Comparison of ENCODE assay signal across 38 cellular contexts in genomic region chrX:24262309-24262708, GRCh38. TPM values are rescaled to one million over a fixed set of nuclear protein-coding genes. Genes with fewer than 3 reads are reported as not detected.
"Had no signal": no experiment of that assay in that cellular context is flagged by ENCODE, and none has a peak within 500 bp of the region (broad histone marks: within the 10 kb centered on the region; RNA-seq: fewer than 3 reads in every experiment).

No MANE protein-coding gene starts in this region.

- H3K4me3 ChIP-seq: adrenal gland, body of pancreas, breast epithelium had no signal

- H3K9me3 ChIP-seq: adrenal gland, body of pancreas, breast epithelium had no signal

- DNase-seq: activated CD4-positive, alpha-beta memory T cell treated with anti-CD3 and anti-CD28 coated beads, Interleukin-2, amount 10 ng/mL, durations not matched to agents 7 days and 5 days; activated CD4-positive, alpha-beta T cell treated with anti-CD3 and anti-CD28 coated beads for 4 hours; activated CD4-positive, alpha-beta T cell treated with anti-CD3 and anti-CD28 coated beads, Interleukin-2, amount 10 ng/mL, durations not matched to agents 7 days and 5 days; activated CD4-positive, alpha-beta T cell treated with anti-CD3 and anti-CD28 coated beads, Interleukin-2, amount 50 U/mL, for 48 hours; activated CD4-positive, CD25-positive, alpha-beta regulatory T cell; activated CD8-positive, alpha-beta memory T cell treated with anti-CD3 and anti-CD28 coated beads for 24 hours; activated CD8-positive, alpha-beta memory T cell treated with anti-CD3 and anti-CD28 coated beads, Interleukin-2, amount 10 ng/mL, durations not matched to agents 7 days and 5 days; activated CD8-positive, alpha-beta memory T cell treated with anti-CD3 and anti-CD28 coated beads, Interleukin-2, amount 50 U/mL, for 48 hours; activated CD8-positive, alpha-beta T cell treated with anti-CD3 and anti-CD28 coated beads, Interleukin-2, amount 10 ng/mL, durations not matched to agents 7 days and 5 days; activated effector memory CD4-positive, alpha-beta T cell treated with Interleukin-2 at 50 U/mL for 16 hours; activated gamma-delta T cell; activated naive CD4-positive, alpha-beta T cell treated with anti-CD3 and anti-CD28 coated beads, Interleukin-2, amount 10 ng/mL, durations not matched to agents 7 days and 5 days; activated naive CD4-positive, alpha-beta T cell treated with Interleukin-2 at 50 U/mL for 16 hours; activated naive CD8-positive, alpha-beta T cell treated with anti-CD3 and anti-CD28 coated beads, Interleukin-2, amount 10 ng/mL, durations not matched to agents 7 days and 5 days; activated T-cell treated with anti-CD3 and anti-CD28 coated beads, Interleukin-2, amount 50 U/mL, for 24 hours; activated T-cell treated with anti-CD3 and anti-CD28 coated beads, Interleukin-2, amount 50 U/mL, for 48 hours; adrenal gland; amniotic stem cell; aorta; body of pancreas; brain microvascular endothelial cell; central memory CD4-positive, alpha-beta T cell; T-helper 1 cell; T-helper 2 cell; T-helper 9 cell had no signal

- H3K36me3 ChIP-seq: adrenal gland, brain microvascular endothelial cell, breast epithelium had no signal

- H3K36me3 Mint-ChIP-seq: activated CD8-positive, alpha-beta memory T cell treated with anti-CD3 and anti-CD28 coated beads, Interleukin-2, amount 10 ng/mL, durations not matched to agents 7 days and 5 days; activated naive CD4-positive, alpha-beta T cell treated with anti-CD3 and anti-CD28 coated beads, Interleukin-2, amount 10 ng/mL, durations not matched to agents 7 days and 5 days; activated naive CD4-positive, alpha-beta T cell treated with anti-CD3 and anti-CD28 coated beads, Interleukin-2, amount 50 U/mL, for 24 hours; activated naive CD8-positive, alpha-beta T cell; activated naive CD8-positive, alpha-beta T cell treated with anti-CD3 and anti-CD28 coated beads, Interleukin-2, amount 10 ng/mL, durations not matched to agents 7 days and 5 days had no signal

- H3K27ac Mint-ChIP-seq: activated CD4-positive, alpha-beta memory T cell treated with anti-CD3 and anti-CD28 coated beads, Interleukin-2, amount 10 ng/mL, durations not matched to agents 7 days and 5 days; activated CD4-positive, alpha-beta T cell treated with anti-CD3 and anti-CD28 coated beads, Interleukin-2, amount 10 ng/mL, durations not matched to agents 7 days and 5 days; activated CD8-positive, alpha-beta memory T cell treated with anti-CD3 and anti-CD28 coated beads, Interleukin-2, amount 10 ng/mL, durations not matched to agents 7 days and 5 days; activated CD8-positive, alpha-beta T cell treated with anti-CD3 and anti-CD28 coated beads, Interleukin-2, amount 10 ng/mL, durations not matched to agents 7 days and 5 days; activated naive CD4-positive, alpha-beta T cell treated with anti-CD3 and anti-CD28 coated beads, Interleukin-2, amount 10 ng/mL, durations not matched to agents 7 days and 5 days; activated naive CD4-positive, alpha-beta T cell treated with anti-CD3 and anti-CD28 coated beads, Interleukin-2, amount 50 U/mL, for 24 hours; activated naive CD8-positive, alpha-beta T cell; activated naive CD8-positive, alpha-beta T cell treated with anti-CD3 and anti-CD28 coated beads, Interleukin-2, amount 10 ng/mL, durations not matched to agents 7 days and 5 days; activated T-cell treated with anti-CD3 and anti-CD28 coated beads, Interleukin-2, amount 50 U/mL, for 24 hours; activated T-helper 2 cell treated with anti-CD3 and anti-CD28 coated beads, Interferon-gamma antibody, Interleukin-2, Interleukin-4, amounts not matched to agents 10 μg/mL and 5 μg/mL and 100 μg/mL, durations not matched to agents 14 hours and 24 hours and 36 hours; T-helper 1 cell treated with Interleukin-12 subunit alpha and Interleukin-12 subunit beta and Interleukin-4 antibody, amounts not matched to agents 30 μg/mL and 1 μg/mL, for 36 hours; T-helper 2 cell treated with Interferon-gamma antibody and Interleukin-4, amounts not matched to agents 5 μg/mL and 100 μg/mL, for 36 hours had no signal

- H3K9me3 Mint-ChIP-seq: activated CD4-positive, alpha-beta memory T cell treated with anti-CD3 and anti-CD28 coated beads, Interleukin-2, amount 10 ng/mL, durations not matched to agents 7 days and 5 days; activated CD4-positive, alpha-beta T cell treated with anti-CD3 and anti-CD28 coated beads, Interleukin-2, amount 10 ng/mL, durations not matched to agents 7 days and 5 days; activated naive CD4-positive, alpha-beta T cell treated with anti-CD3 and anti-CD28 coated beads, Interleukin-2, amount 10 ng/mL, durations not matched to agents 7 days and 5 days; activated naive CD4-positive, alpha-beta T cell treated with anti-CD3 and anti-CD28 coated beads, Interleukin-2, amount 50 U/mL, for 24 hours; activated naive CD8-positive, alpha-beta T cell treated with anti-CD3 and anti-CD28 coated beads, Interleukin-2, amount 10 ng/mL, durations not matched to agents 7 days and 5 days; activated T-cell treated with anti-CD3 and anti-CD28 coated beads, Interleukin-2, amount 50 U/mL, for 24 hours; activated T-helper 2 cell treated with anti-CD3 and anti-CD28 coated beads, Interferon-gamma antibody, Interleukin-2, Interleukin-4, amounts not matched to agents 10 μg/mL and 5 μg/mL and 100 μg/mL, durations not matched to agents 14 hours and 24 hours and 36 hours; T-helper 1 cell treated with Interleukin-12 subunit alpha and Interleukin-12 subunit beta and Interleukin-4 antibody, amounts not matched to agents 30 μg/mL and 1 μg/mL, for 36 hours; T-helper 2 cell treated with Interferon-gamma antibody and Interleukin-4, amounts not matched to agents 5 μg/mL and 100 μg/mL, for 36 hours had no signal

- H3K4me3 Mint-ChIP-seq: activated CD4-positive, alpha-beta memory T cell treated with anti-CD3 and anti-CD28 coated beads, Interleukin-2, amount 10 ng/mL, durations not matched to agents 7 days and 5 days; activated CD4-positive, alpha-beta T cell treated with anti-CD3 and anti-CD28 coated beads, Interleukin-2, amount 10 ng/mL, durations not matched to agents 7 days and 5 days; activated CD8-positive, alpha-beta memory T cell treated with anti-CD3 and anti-CD28 coated beads, Interleukin-2, amount 10 ng/mL, durations not matched to agents 7 days and 5 days; activated CD8-positive, alpha-beta T cell treated with anti-CD3 and anti-CD28 coated beads, Interleukin-2, amount 10 ng/mL, durations not matched to agents 7 days and 5 days; activated naive CD4-positive, alpha-beta T cell treated with anti-CD3 and anti-CD28 coated beads, Interleukin-2, amount 10 ng/mL, durations not matched to agents 7 days and 5 days; activated naive CD4-positive, alpha-beta T cell treated with anti-CD3 and anti-CD28 coated beads, Interleukin-2, amount 50 U/mL, for 24 hours; activated naive CD8-positive, alpha-beta T cell; activated naive CD8-positive, alpha-beta T cell treated with anti-CD3 and anti-CD28 coated beads, Interleukin-2, amount 10 ng/mL, durations not matched to agents 7 days and 5 days; activated T-cell treated with anti-CD3 and anti-CD28 coated beads, Interleukin-2, amount 50 U/mL, for 24 hours; T-helper 1 cell treated with Interleukin-12 subunit alpha and Interleukin-12 subunit beta and Interleukin-4 antibody, amounts not matched to agents 30 μg/mL and 1 μg/mL, for 36 hours; T-helper 2 cell treated with Interferon-gamma antibody and Interleukin-4, amounts not matched to agents 5 μg/mL and 100 μg/mL, for 36 hours had no signal

- H3K27me3 ChIP-seq: body of pancreas, brain microvascular endothelial cell had no signal

- ATAC-seq: activated CD4-positive, CD25-positive, alpha-beta regulatory T cell treated with anti-CD3 and anti-CD28 coated beads, Interleukin-2, amount 50 U/mL, for 24 hours; activated CD8-positive, alpha-beta memory T cell treated with anti-CD3 and anti-CD28 coated beads, Interleukin-2, amount 10 ng/mL, durations not matched to agents 7 days and 5 days; activated CD8-positive, alpha-beta T cell treated with anti-CD3 and anti-CD28 coated beads, Interleukin-2, amount 10 ng/mL, durations not matched to agents 7 days and 5 days; body of pancreas had no signal

- H3K4me1 ChIP-seq: adrenal gland, breast epithelium had no signal

- H3K27ac ChIP-seq: adrenal gland, body of pancreas, brain microvascular endothelial cell, breast epithelium, VCaP had no signal

- FAIRE-seq: astrocyte, colon, TTC549 had no signal

- H3K27me3 Mint-ChIP-seq: activated CD4-positive, alpha-beta T cell treated with anti-CD3 and anti-CD28 coated beads, Interleukin-2, amount 10 ng/mL, durations not matched to agents 7 days and 5 days; activated CD8-positive, alpha-beta memory T cell treated with anti-CD3 and anti-CD28 coated beads, Interleukin-2, amount 10 ng/mL, durations not matched to agents 7 days and 5 days; activated naive CD4-positive, alpha-beta T cell treated with anti-CD3 and anti-CD28 coated beads, Interleukin-2, amount 10 ng/mL, durations not matched to agents 7 days and 5 days; activated naive CD4-positive, alpha-beta T cell treated with anti-CD3 and anti-CD28 coated beads, Interleukin-2, amount 50 U/mL, for 24 hours; activated naive CD8-positive, alpha-beta T cell; activated naive CD8-positive, alpha-beta T cell treated with anti-CD3 and anti-CD28 coated beads, Interleukin-2, amount 10 ng/mL, durations not matched to agents 7 days and 5 days had no signal

RNA-seq across cellular contexts. Expression of gene SUPT20HL2, which starts 51.6 kb away (rescaled TPM):
- total RNA-seq: activated CD4-positive, alpha-beta memory T cell treated with anti-CD3 and anti-CD28 coated beads, Interleukin-2, amount 10 ng/mL, durations not matched to agents 7 days and 5 days; activated CD4-positive, alpha-beta T cell treated with anti-CD3 and anti-CD28 coated beads, Interleukin-2, amount 10 ng/mL, durations not matched to agents 7 days and 5 days; activated CD8-positive, alpha-beta memory T cell treated with anti-CD3 and anti-CD28 coated beads, Interleukin-2, amount 10 ng/mL, durations not matched to agents 7 days and 5 days; activated CD8-positive, alpha-beta T cell treated with anti-CD3 and anti-CD28 coated beads, Interleukin-2, amount 10 ng/mL, durations not matched to agents 7 days and 5 days; activated naive CD8-positive, alpha-beta T cell treated with anti-CD3 and anti-CD28 coated beads, Interleukin-2, amount 10 ng/mL, durations not matched to agents 7 days and 5 days; activated T-helper 2 cell treated with anti-CD3 and anti-CD28 coated beads, Interferon-gamma antibody, Interleukin-2, Interleukin-4, amounts not matched to agents 10 μg/mL and 5 μg/mL and 100 μg/mL, durations not matched to agents 14 hours and 24 hours and 36 hours; adrenal gland; aorta; astrocyte; body of pancreas; breast epithelium; cardiac septum; cerebellum had no signal
- polyA plus RNA-seq: adrenal gland, aorta had no signal
